ENCODE assay signal across 28 cellular contexts in genomic region chr20:3454821-3455220, GRCh38.
"Had no signal": no experiment of that assay in that cellular context is flagged by ENCODE, and none has a peak within 500 bp of the region (broad histone marks: within the 10 kb centered on the region; RNA-seq: fewer than 3 reads in every experiment).

No MANE protein-coding gene starts in this region.

- ATAC-seq: activated CD8-positive, alpha-beta memory T cell treated with anti-CD3 and anti-CD28 coated beads, Interleukin-2, amount 10 ng/mL, durations not matched to agents 7 days and 5 days; activated naive CD8-positive, alpha-beta T cell treated with anti-CD3 and anti-CD28 coated beads, Interleukin-2, amount 50 U/mL, for 24 hours; Panc1; WTC11 had no signal

- H3K27ac ChIP-seq: ascending aorta, SJSA1 had no signal

- H3K9me3 Mint-ChIP-seq: activated naive CD4-positive, alpha-beta T cell treated with anti-CD3 and anti-CD28 coated beads, Interleukin-2, amount 50 U/mL, for 24 hours; activated naive CD8-positive, alpha-beta T cell treated with anti-CD3 and anti-CD28 coated beads, Interleukin-2, amount 50 U/mL, for 24 hours; activated T-cell treated with anti-CD3 and anti-CD28 coated beads, Interleukin-2, amount 50 U/mL, for 24 hours; activated T-helper 1 cell treated with anti-CD3 and anti-CD28 coated beads, Interleukin-12 subunit alpha, Interleukin-12 subunit beta, Interleukin-2, Interleukin-4 antibody, amounts not matched to agents 30 ng/mL and 10 ng/mL and 1 ng/mL, durations not matched to agents 14 hours and 24 hours and 36 hours; brain; central memory CD8-positive, alpha-beta T cell; T-helper 1 cell treated with Interleukin-12 subunit alpha and Interleukin-12 subunit beta and Interleukin-4 antibody, amounts not matched to agents 30 μg/mL and 1 μg/mL, for 36 hours; WTC11 had no signal

- DNase-seq: activated CD4-positive, alpha-beta T cell treated with anti-CD3 and anti-CD28 coated beads, Interleukin-2, amount 10 ng/mL, durations not matched to agents 24 days and 14 days; activated CD4-positive, alpha-beta T cell treated with anti-CD3 and anti-CD28 coated beads, Interleukin-2, amount 50 U/mL, for 48 hours; activated CD4-positive, CD25-positive, alpha-beta regulatory T cell treated with anti-CD3 and anti-CD28 coated beads, Interleukin-2, amount 50 U/mL, for 72 hours; activated CD8-positive, alpha-beta memory T cell treated with anti-CD3 and anti-CD28 coated beads, Interleukin-2, amount 10 ng/mL, durations not matched to agents 7 days and 5 days; activated effector memory CD4-positive, alpha-beta T cell treated with Interleukin-2 at 50 U/mL for 16 hours; activated naive CD4-positive, alpha-beta T cell; activated naive CD8-positive, alpha-beta T cell treated with anti-CD3 and anti-CD28 coated beads, Interleukin-2, amount 50 U/mL, for 24 hours; activated T-cell treated with anti-CD3 and anti-CD28 coated beads, Interleukin-2, amount 50 U/mL, for 24 hours; amniotic stem cell; Karpas-422; NCI-H1105 treated with DMSO at 0.1 percent for 48 hours; NCI-H1436 treated with DMSO at 0.1 percent for 48 hours; NCI-H187; NCI-H2081; NCI-H510A treated with DMSO at 0.1 percent for 48 hours; NCI-H69; NK-92 treated with Interleukin-12 subunit alpha and Interleukin-12 subunit beta, amount 100 ng/mL, for 24 hours; OCI-M1; SHP77 had no signal

- H3K4me1 Mint-ChIP-seq: activated CD4-positive, alpha-beta T cell treated with anti-CD3 and anti-CD28 coated beads, Interleukin-2, amount 10 ng/mL, durations not matched to agents 24 days and 14 days; activated CD8-positive, alpha-beta memory T cell treated with anti-CD3 and anti-CD28 coated beads, Interleukin-2, amount 10 ng/mL, durations not matched to agents 7 days and 5 days; activated naive CD4-positive, alpha-beta T cell treated with anti-CD3 and anti-CD28 coated beads, Interleukin-2, amount 50 U/mL, for 24 hours; activated naive CD8-positive, alpha-beta T cell treated with anti-CD3 and anti-CD28 coated beads, Interleukin-2, amount 50 U/mL, for 24 hours; central memory CD8-positive, alpha-beta T cell had no signal

- H3K4me3 ChIP-seq: ascending aorta, SJSA1 had no signal

- H3K9me3 ChIP-seq: ascending aorta, SJSA1 had no signal

- H3K4me1 ChIP-seq: ascending aorta had no signal

- H3K4me3 Mint-ChIP-seq: activated CD4-positive, alpha-beta T cell treated with anti-CD3 and anti-CD28 coated beads, Interleukin-2, amount 10 ng/mL, durations not matched to agents 24 days and 14 days; activated CD8-positive, alpha-beta memory T cell treated with anti-CD3 and anti-CD28 coated beads, Interleukin-2, amount 10 ng/mL, durations not matched to agents 7 days and 5 days; activated naive CD4-positive, alpha-beta T cell treated with anti-CD3 and anti-CD28 coated beads, Interleukin-2, amount 50 U/mL, for 24 hours; activated naive CD8-positive, alpha-beta T cell treated with anti-CD3 and anti-CD28 coated beads, Interleukin-2, amount 50 U/mL, for 24 hours; activated T-cell treated with anti-CD3 and anti-CD28 coated beads, Interleukin-2, amount 50 U/mL, for 24 hours; activated T-helper 1 cell treated with anti-CD3 and anti-CD28 coated beads, Interleukin-12 subunit alpha, Interleukin-12 subunit beta, Interleukin-2, Interleukin-4 antibody, amounts not matched to agents 30 ng/mL and 10 ng/mL and 1 ng/mL, durations not matched to agents 14 hours and 24 hours and 36 hours; brain; central memory CD8-positive, alpha-beta T cell; T-helper 1 cell treated with Interleukin-12 subunit alpha and Interleukin-12 subunit beta and Interleukin-4 antibody, amounts not matched to agents 30 μg/mL and 1 μg/mL, for 36 hours; WTC11 had no signal

- H3K27ac Mint-ChIP-seq: activated CD4-positive, alpha-beta T cell treated with anti-CD3 and anti-CD28 coated beads, Interleukin-2, amount 10 ng/mL, durations not matched to agents 24 days and 14 days; activated CD8-positive, alpha-beta memory T cell treated with anti-CD3 and anti-CD28 coated beads, Interleukin-2, amount 10 ng/mL, durations not matched to agents 7 days and 5 days; activated naive CD4-positive, alpha-beta T cell treated with anti-CD3 and anti-CD28 coated beads, Interleukin-2, amount 50 U/mL, for 24 hours; activated naive CD8-positive, alpha-beta T cell treated with anti-CD3 and anti-CD28 coated beads, Interleukin-2, amount 50 U/mL, for 24 hours; activated T-cell treated with anti-CD3 and anti-CD28 coated beads, Interleukin-2, amount 50 U/mL, for 24 hours; activated T-helper 1 cell treated with anti-CD3 and anti-CD28 coated beads, Interleukin-12 subunit alpha, Interleukin-12 subunit beta, Interleukin-2, Interleukin-4 antibody, amounts not matched to agents 30 ng/mL and 10 ng/mL and 1 ng/mL, durations not matched to agents 14 hours and 24 hours and 36 hours; T-helper 1 cell treated with Interleukin-12 subunit alpha and Interleukin-12 subunit beta and Interleukin-4 antibody, amounts not matched to agents 30 μg/mL and 1 μg/mL, for 36 hours; WTC11 had no signal

- H3K27me3 ChIP-seq: ascending aorta had no signal

- H3K36me3 Mint-ChIP-seq: activated CD8-positive, alpha-beta memory T cell treated with anti-CD3 and anti-CD28 coated beads, Interleukin-2, amount 10 ng/mL, durations not matched to agents 7 days and 5 days; activated naive CD4-positive, alpha-beta T cell treated with anti-CD3 and anti-CD28 coated beads, Interleukin-2, amount 50 U/mL, for 24 hours; brain; WTC11 had no signal

- H3K36me3 ChIP-seq: ascending aorta, SJSA1 had no signal
